Comparison of ENCODE assay signal across 8 cellular contexts in the genomic region with DNA sequence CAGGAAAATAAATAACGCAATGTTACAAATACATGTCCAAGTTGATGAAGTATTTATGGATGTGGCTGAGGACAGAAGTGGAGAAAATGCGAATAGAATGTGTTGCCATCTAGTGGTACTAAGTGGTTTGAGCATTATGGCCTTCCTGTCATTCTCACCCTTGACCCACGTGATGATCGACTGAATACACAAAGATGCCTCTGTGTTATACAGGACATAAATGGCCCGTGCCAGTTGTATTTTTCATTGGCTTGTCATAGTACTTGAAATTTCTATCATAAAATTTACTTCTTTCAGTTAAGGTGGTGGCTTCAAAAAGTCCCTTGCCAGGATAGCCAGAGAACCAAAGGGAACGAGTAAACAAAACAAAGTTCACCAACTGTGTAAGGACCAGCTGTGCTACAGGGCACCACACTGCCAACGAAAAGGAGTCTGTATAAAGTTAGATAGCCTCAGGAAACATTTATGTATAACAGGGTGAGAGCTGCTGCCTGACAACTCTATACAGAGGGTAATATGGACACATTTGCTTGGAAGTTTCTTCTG.
DNase-seq lines count a peak whose midpoint lies in the region; ATAC-seq and TF ChIP-seq lines count a peak whose summit lies in the region.

No MANE protein-coding gene starts in this region.

- no peaks in the 10 kb centered on the region for H3K9me3 Mint-ChIP-seq in Caco-2 (ENCODE audit: unreplicated experiment)
- no peaks in the 10 kb centered on the region for H3K9me3 Mint-ChIP-seq in activated naive CD8-positive, alpha-beta T cell treated with anti-CD3 and anti-CD28 coated beads, Interleukin-2, amount 50 U/mL, for 24 hours

- H3K4me3 ChIP-seq in Caco-2 (ENCODE audit: low read depth, low read length) (no peak overlapping the region), heart left ventricle (no peak overlapping the region)

- H3K36me3 Mint-ChIP-seq in Caco-2 (ENCODE audit: insufficient read depth, unreplicated experiment) = no peaks in the 10 kb centered on the region
- no peaks in the 10 kb centered on the region for H3K36me3 Mint-ChIP-seq in activated naive CD8-positive, alpha-beta T cell treated with anti-CD3 and anti-CD28 coated beads, Interleukin-2, amount 50 U/mL, for 24 hours (ENCODE audit: low read depth)

- ATAC-seq in GM19035 (IDR thresholded peaks at IDR 0.05; ENCODE audit: unreplicated experiment) (peak; percentile 91), HG03097 (IDR thresholded peaks at IDR 0.05; ENCODE audit: low FRiP score, unreplicated experiment) (peak; percentile 88), heart left ventricle (peak; percentile 69 to 89 (median 74))
- peak; percentile 93 for ATAC-seq in activated naive CD8-positive, alpha-beta T cell treated with anti-CD3 and anti-CD28 coated beads, Interleukin-2, amount 50 U/mL, for 24 hours

- H3K27ac ChIP-seq in heart left ventricle = no peak overlapping the region

- 17 to 46% (median 40%) methylated on average over 7 of the region's 7 CpGs for WGBS in heart left ventricle, 4 donors

- H3K27ac Mint-ChIP-seq in Caco-2 (ENCODE audit: unreplicated experiment) = no peak overlapping the region
- H3K27ac Mint-ChIP-seq in activated naive CD8-positive, alpha-beta T cell treated with anti-CD3 and anti-CD28 coated beads, Interleukin-2, amount 50 U/mL, for 24 hours = no peak overlapping the region

- BruUV-seq in Caco-2 (replicated peaks; lab: Mats Ljungman, UMichigan) = no TSS peak

- intact Hi-C loops in Caco-2 (cut with micrococcal nuclease; ENCODE audit: unreplicated experiment) (loop anchor here (1.0 to 5.0 kb wide), 2 partner anchors 253 to 469 kb away; no protein-coding TSS in a partner anchor), heart left ventricle (cut with DNase I) (loop anchor here in 7 of 10 donors (1.0 to 10.0 kb wide), 6 partner anchors 462 to 472 kb away; no protein-coding TSS in a partner anchor)

- H3K4me3 Mint-ChIP-seq in Caco-2 (ENCODE audit: unreplicated experiment) = no peak overlapping the region
- no peak overlapping the region for H3K4me3 Mint-ChIP-seq in activated naive CD8-positive, alpha-beta T cell treated with anti-CD3 and anti-CD28 coated beads, Interleukin-2, amount 50 U/mL, for 24 hours

- H3K27me3 Mint-ChIP-seq in Caco-2 (ENCODE audit: insufficient read depth, unreplicated experiment) = no peaks in the 10 kb centered on the region
- H3K27me3 Mint-ChIP-seq in activated naive CD8-positive, alpha-beta T cell treated with anti-CD3 and anti-CD28 coated beads, Interleukin-2, amount 50 U/mL, for 24 hours = no peaks in the 10 kb centered on the region

- H3K9me3 ChIP-seq in Caco-2 (no peaks in the 10 kb centered on the region), heart left ventricle (no peaks in the 10 kb centered on the region)

- H3K36me3 ChIP-seq in Caco-2 (ENCODE audit: control insufficient read depth, insufficient read depth, low read length) (no peaks in the 10 kb centered on the region), heart left ventricle (no peaks in the 10 kb centered on the region)

- POLR2A ChIA-PET in Caco-2 (lab: Charles Lee) = no interaction called here

- H3K4me1 ChIP-seq in Caco-2 (no peaks in the 10 kb centered on the region), heart left ventricle (peaks cover 0 to 8% (median 0%) of the 10 kb centered on the region in 12 donors)

- CTCF ChIA-PET in Caco-2 (lab: Charles Lee) = interaction anchor here (0.9 kb wide), 1 partner anchor 253 kb away, joined by 3 read pairs; no protein-coding TSS in a partner anchor

- DNase-seq in Caco-2 = peak in 1 of 2 experiments; percentile 25
- DNase-seq in NCI-H2171 treated with DMSO at 0.1 percent for 48 hours (lab: John Stamatoyannopoulos, UW) = peak; percentile 46
- no peak for DNase-seq in activated naive CD8-positive, alpha-beta T cell treated with anti-CD3 and anti-CD28 coated beads, Interleukin-2, amount 50 U/mL, for 24 hours
- no peak for DNase-seq in heart left ventricle
- peak; percentile 45 for DNase-seq in retina
- DNase-seq in 8988T = no peak

- TF ChIP-seq POLR2A in heart left ventricle (IDR thresholded peaks at IDR 0.05) = no peak

- TF ChIP-seq CTCF in Caco-2 (IDR thresholded peaks at IDR 0.05; ENCODE audit: insufficient read depth in 1 of 2, low read depth in 1 of 2, low read length in 1 of 2, severe bottlenecking in 1 of 2, unreplicated experiment in 1 of 2) = peak; percentile 36 to 50
- peak; percentile 27 to 67 (median 53) for TF ChIP-seq CTCF in heart left ventricle (IDR thresholded peaks at IDR 0.05)

- H3K27me3 ChIP-seq in Caco-2 (replicated peaks; ENCODE audit: control insufficient read depth, insufficient read depth, low read length) (no peaks in the 10 kb centered on the region), heart left ventricle (no peaks in the 10 kb centered on the region)

- peaks cover 9% of the 10 kb centered on the region for H3K4me1 Mint-ChIP-seq in Caco-2 (ENCODE audit: low read depth, unreplicated experiment)
- H3K4me1 Mint-ChIP-seq in activated naive CD8-positive, alpha-beta T cell treated with anti-CD3 and anti-CD28 coated beads, Interleukin-2, amount 50 U/mL, for 24 hours = peaks cover 7% of the 10 kb centered on the region

Comparison
In these comparisons a context has a peak if more than half of its experiments do, and no peak if none do; other contexts are left out.
1. DNase-seq: peak in NCI-H2171 treated with DMSO at 0.1 percent for 48 hours (single experiment) and retina (single experiment); none in activated naive CD8-positive, alpha-beta T cell treated with anti-CD3 and anti-CD28 coated beads, Interleukin-2, amount 50 U/mL, for 24 hours (single experiment), heart left ventricle (0 of 5) and 8988T (single experiment).
2. Peak in every context shown above with its lines, with median percentiles within 50 percentile points of each other: ATAC-seq.